Comparison of ENCODE assay signal across 1 cellular context in the genomic region with DNA sequence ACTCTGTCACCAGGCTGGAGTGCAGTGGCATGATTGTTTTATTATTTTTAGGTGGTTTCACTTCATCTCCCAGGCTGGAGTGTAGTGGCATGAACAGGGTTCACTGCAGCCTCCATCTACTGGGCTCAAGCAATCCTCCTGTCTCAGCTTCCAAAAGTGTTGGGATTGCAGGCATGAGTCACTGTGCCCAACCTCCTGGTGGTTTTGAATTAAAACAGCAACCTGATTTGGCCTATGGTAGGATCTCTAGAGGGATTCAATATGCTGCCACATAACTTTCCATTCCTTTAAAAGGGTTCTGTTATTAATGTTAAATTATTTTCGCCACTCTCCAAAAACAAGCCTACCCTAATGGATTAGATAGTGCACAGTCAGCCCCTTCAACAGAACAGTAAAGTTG.
TF ChIP-seq lines count a peak whose summit lies in the region.

No MANE protein-coding gene starts in this region.

TF ChIP-seq in HEK293, 187 proteins besides CTCF, POLR2A, EP300 and RAD21 (continued from another document):
- TF ChIP-seq, protein P1, sequence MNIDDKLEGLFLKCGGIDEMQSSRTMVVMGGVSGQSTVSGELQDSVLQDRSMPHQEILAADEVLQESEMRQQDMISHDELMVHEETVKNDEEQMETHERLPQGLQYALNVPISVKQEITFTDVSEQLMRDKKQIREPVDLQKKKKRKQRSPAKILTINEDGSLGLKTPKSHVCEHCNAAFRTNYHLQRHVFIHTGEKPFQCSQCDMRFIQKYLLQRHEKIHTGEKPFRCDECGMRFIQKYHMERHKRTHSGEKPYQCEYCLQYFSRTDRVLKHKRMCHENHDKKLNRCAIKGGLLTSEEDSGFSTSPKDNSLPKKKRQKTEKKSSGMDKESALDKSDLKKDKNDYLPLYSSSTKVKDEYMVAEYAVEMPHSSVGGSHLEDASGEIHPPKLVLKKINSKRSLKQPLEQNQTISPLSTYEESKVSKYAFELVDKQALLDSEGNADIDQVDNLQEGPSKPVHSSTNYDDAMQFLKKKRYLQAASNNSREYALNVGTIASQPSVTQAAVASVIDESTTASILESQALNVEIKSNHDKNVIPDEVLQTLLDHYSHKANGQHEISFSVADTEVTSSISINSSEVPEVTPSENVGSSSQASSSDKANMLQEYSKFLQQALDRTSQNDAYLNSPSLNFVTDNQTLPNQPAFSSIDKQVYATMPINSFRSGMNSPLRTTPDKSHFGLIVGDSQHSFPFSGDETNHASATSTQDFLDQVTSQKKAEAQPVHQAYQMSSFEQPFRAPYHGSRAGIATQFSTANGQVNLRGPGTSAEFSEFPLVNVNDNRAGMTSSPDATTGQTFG (tag by site-specific recombination; IDR thresholded peaks at IDR 0.05; ENCODE audit: borderline replicate concordance): no peak
